ENCODE assay signal across 1 cellular context in genomic region chr18:58856881-58857280, GRCh38.
TF ChIP-seq lines count a peak whose summit lies in the region.

No MANE protein-coding gene starts in this region.

TF ChIP-seq in HCT116, 20 proteins besides CTCF, POLR2A, EP300 and RAD21 (continued from another document):
- TF ChIP-seq REST (IDR thresholded peaks at IDR 0.05; ENCODE audit: low read depth): no peak
